In the genomic region with DNA sequence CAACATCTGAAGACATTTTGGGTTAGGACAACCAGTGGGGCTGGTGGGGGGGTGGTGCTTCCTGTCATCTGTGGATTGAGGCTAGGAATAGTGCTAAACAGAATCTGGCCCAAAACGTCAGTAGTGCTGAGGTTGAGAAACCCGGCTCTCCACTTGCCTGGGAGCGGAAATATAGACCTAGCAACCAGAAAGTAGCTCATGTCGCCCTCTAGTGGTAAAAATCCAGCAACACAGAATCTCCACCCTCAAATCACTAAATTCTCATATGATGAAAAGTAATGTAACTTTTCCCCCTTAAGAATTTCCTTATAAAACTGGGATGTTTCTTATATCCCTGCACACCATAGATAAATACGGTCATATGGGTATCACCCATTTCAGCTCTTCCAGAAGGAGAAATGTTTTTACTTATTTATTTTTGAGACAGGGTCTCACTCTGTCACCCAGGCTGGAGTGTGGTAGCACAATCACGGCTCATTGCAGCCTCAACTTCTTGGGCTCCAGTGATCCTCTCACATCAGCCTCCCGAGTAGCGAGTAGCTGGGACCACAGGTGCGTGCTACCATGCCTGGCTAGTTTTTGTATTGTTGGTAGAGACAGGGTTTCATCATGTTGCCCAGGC, we compare ENCODE assay signal across 8 cellular contexts.
A peak's percentile ranks its signal among the peaks of the same experiment; 100 is the strongest.
DNase-seq lines count a peak whose midpoint lies in the region; ATAC-seq lines count a peak whose summit lies in the region.

No MANE protein-coding gene starts in this region.

- ATAC-seq in GM18873 (IDR thresholded peaks at IDR 0.05; ENCODE audit: low FRiP score, unreplicated experiment) (peak; percentile 82), HG03139 (IDR thresholded peaks at IDR 0.05; ENCODE audit: unreplicated experiment) (peak; percentile 72)

- peak; percentile 69 to 71 for DNase-seq in AML-193 (lab: John Stamatoyannopoulos, UW)
- DNase-seq in NCI-H2171 treated with DMSO at 0.1 percent for 48 hours (lab: John Stamatoyannopoulos, UW): peak; percentile 71
- DNase-seq in activated CD4-positive, CD25-positive, alpha-beta regulatory T cell (lab: John Stamatoyannopoulos, UW): peak in 3 of 4 experiments; percentile 37 to 43 (median 41)
- DNase-seq in cerebellar cortex (ENCODE audit: low spot score): peak; percentile 71
- DNase-seq in left kidney (ENCODE audit: low read depth, low spot score): peak; percentile 86
- DNase-seq in stimulated activated CD4-positive, alpha-beta T cell treated with anti-CD3 and anti-CD28 coated beads, Interleukin-4, amount 100 ng/mL, for 4 hours: peak; percentile 30 to 57

Comparison
In these comparisons a context has a peak if more than half of its experiments do, and no peak if none do; other contexts are left out.
1. Peak in every context shown above with its lines: DNase-seq and ATAC-seq.